16 cellular contexts compared by ENCODE assay signal in genomic region chr5:20538341-20538740, GRCh38.
DNase-seq lines count a peak whose midpoint lies in the region; ATAC-seq and TF ChIP-seq lines count a peak whose summit lies in the region.
"Had no signal": no experiment of that assay in that cellular context is flagged by ENCODE, and none has a peak within 500 bp of the region (broad histone marks: within the 10 kb centered on the region; RNA-seq: fewer than 3 reads in every experiment).

No MANE protein-coding gene starts in this region.

- H4K20me1 ChIP-seq in PC-3 (ENCODE audit: low read length) = no peaks in the 10 kb centered on the region

- H3K4me3 ChIP-seq in BE2C (ENCODE audit: low read depth, low read length) (no peak overlapping the region), PC-3 (ENCODE audit: low read length) (no peak overlapping the region)
- H3K4me3 ChIP-seq: GM12878, K562 had no signal

- BruUV-seq in PC-3 (replicated peaks; lab: Mats Ljungman, UMichigan) = no TSS peak

- no peaks in the 10 kb centered on the region for H3K27me3 ChIP-seq in BE2C
- H3K27me3 ChIP-seq in PC-3 (ENCODE audit: low read length) = no peaks in the 10 kb centered on the region

- H3K27ac ChIP-seq in PC-3 (ENCODE audit: low read length) (no peak overlapping the region), substantia nigra (ENCODE audit: low read depth, low read length, poor library complexity, severe bottlenecking) (no peak overlapping the region)
- H3K27ac ChIP-seq: C4-2B had no signal

- H3K9me3 ChIP-seq in BE2C = no peaks in the 10 kb centered on the region
- no peaks in the 10 kb centered on the region for H3K9me3 ChIP-seq in PC-3 (ENCODE audit: low read length)
- H3K9me3 ChIP-seq: Caco-2 had no signal

- ATAC-seq in PC-3 (peak; percentile 81), HG03280 (IDR thresholded peaks at IDR 0.05; ENCODE audit: unreplicated experiment) (no peak), Right ventricle myocardium superior (ENCODE audit: poor library complexity) (no peak)
- ATAC-seq: GM12878, K562 had no signal

- H3K36me3 ChIP-seq in BE2C = no peaks in the 10 kb centered on the region
- H3K36me3 ChIP-seq in PC-3 (ENCODE audit: low read depth, low read length) = no peaks in the 10 kb centered on the region

- intact Hi-C loops in PC-3 (cut with micrococcal nuclease) (no loop called here), Right ventricle myocardium superior (cut with DNase I) (no loop called here)

- POLR2A ChIA-PET in PC-3 (lab: Charles Lee; ENCODE audit: unreplicated experiment) = no interaction called here

- H3K79me2 ChIP-seq in PC-3 (ENCODE audit: low read length) = no peaks in the 10 kb centered on the region

- no peak overlapping the region for H3K9ac ChIP-seq in PC-3 (ENCODE audit: low read length)

- no peak overlapping the region for H2AFZ ChIP-seq in PC-3 (ENCODE audit: low read length)

- no peak overlapping the region for H3K4me2 ChIP-seq in PC-3 (ENCODE audit: low read length)

- DNase-seq in BE2C (peak; percentile 21), G401 (ENCODE audit: low spot score) (peak; percentile 65), PC-3 (peak; percentile 19), cerebellum (ENCODE audit: low spot score) (peak; percentile 26), substantia nigra (lab: John Stamatoyannopoulos, UW) (no peak), Right ventricle myocardium superior (no peak)
- DNase-seq: Caco-2; CD4-positive, alpha-beta T cell; GF-D8; GOT3; H9; IMR-90 had no signal

- TF ChIP-seq CTCF in BE2C (IDR thresholded peaks at IDR 0.05; ENCODE audit: low read depth, low read length) (no peak), PC-3 (conservative IDR thresholded peaks at IDR 0.05; ENCODE audit: low read depth, low read length) (no peak)

- H3K4me1 ChIP-seq in BE2C = no peaks in the 10 kb centered on the region
- H3K4me1 ChIP-seq in PC-3 (ENCODE audit: insufficient read depth, low read length) = no peaks in the 10 kb centered on the region
- H3K4me1 ChIP-seq: Caco-2 had no signal

- CTCF ChIA-PET in PC-3 (lab: Charles Lee) = interaction anchor here (0.7 kb wide), 1 partner anchor 211 kb away, joined by 3 read pairs; no protein-coding TSS in a partner anchor

- no peaks in the 10 kb centered on the region for H3F3A ChIP-seq in PC-3 (ENCODE audit: low read length, unreplicated experiment)

- no peaks in the 10 kb centered on the region for H3K9me2 ChIP-seq in PC-3 (replicated peaks; ENCODE audit: low read length)

- in situ Hi-C loops in G401 (cut with HindIII; ENCODE audit: low sequenced_read_pairs) = no loop called here

Comparison
In these comparisons a context has a peak if more than half of its experiments do, and no peak if none do; other contexts are left out.
1. DNase-seq: peak in BE2C (single experiment), G401 (single experiment), PC-3 (single experiment) and cerebellum (single experiment); none in substantia nigra (0 of 49) and Right ventricle myocardium superior (single experiment).